8 cellular contexts compared by ENCODE assay signal in genomic region chrX:54042609-54043010, GRCh38. TPM values are rescaled to one million over a fixed set of nuclear protein-coding genes. Genes with fewer than 3 reads are reported as not detected.
A peak's percentile ranks its signal among the peaks of the same experiment; 100 is the strongest.
DNase-seq lines count a peak whose midpoint lies in the region; ATAC-seq and TF ChIP-seq lines count a peak whose summit lies in the region.

No MANE protein-coding gene starts in this region.

- no peaks in the 10 kb centered on the region for H3K9me3 ChIP-seq in left lung

- H3K4me3 ChIP-seq in GM08714 (ENCODE audit: low read length) (peak overlapping the region; percentile 33), left lung (peak overlapping the region; percentile 45 to 60)

- H3K27ac ChIP-seq in VCaP, result peak overlapping the region; percentile 87
- H3K27ac ChIP-seq in left lung, result no peak overlapping the region

- intact Hi-C loops in left lung (cut with DNase I), result no loop called here

- ATAC-seq in left lung (peak; percentile 8), HG02798 (IDR thresholded peaks at IDR 0.05; ENCODE audit: poor library complexity, unreplicated experiment) (no peak), HG02763 (IDR thresholded peaks at IDR 0.05; ENCODE audit: unreplicated experiment) (no peak)

- DNase-seq in NCI-H1105 treated with DMSO at 0.1 percent for 48 hours (lab: John Stamatoyannopoulos, UW) (peak; percentile 34), chondrocyte (ENCODE audit: low spot score) (no peak), left lung (peak; percentile 43 to 53)
- DNase-seq in stimulated activated CD4-positive, alpha-beta T cell treated with anti-CD3 and anti-CD28 coated beads, TNF-alpha, amount 100 ng/mL, for 24 hours (ENCODE audit: low read depth in 3 of 3), result peak; percentile 2 to 30 (median 8)

- TF ChIP-seq CTCF in VCaP (conservative IDR thresholded peaks at IDR 0.05) (peak; percentile 21; the same call in 1 of the 2 replicates), chondrocyte (IDR thresholded peaks at IDR 0.05) (peak; percentile 69), left lung (IDR thresholded peaks at IDR 0.05) (peak in 1 of 2 donors; percentile 16)

- H3K36me3 Mint-ChIP-seq in chondrocyte (ENCODE audit: low read depth), result no peaks in the 10 kb centered on the region

- H3K9me3 Mint-ChIP-seq in chondrocyte (ENCODE audit: low read depth), result peaks cover 3% of the 10 kb centered on the region

- no peaks in the 10 kb centered on the region for H3K27me3 Mint-ChIP-seq in chondrocyte (ENCODE audit: low read depth)

- H3K36me3 ChIP-seq in left lung, result peaks cover 0 to 11% of the 10 kb centered on the region in 2 donors

- no peaks in the 10 kb centered on the region for H3K4me1 ChIP-seq in left lung

- peaks cover 11% of the 10 kb centered on the region for H3K4me1 Mint-ChIP-seq in chondrocyte (ENCODE audit: low read depth)

- peak overlapping the region; percentile 93 for H3K4me3 Mint-ChIP-seq in chondrocyte (ENCODE audit: unreplicated experiment)

- peak overlapping the region; percentile 100 for H3K27ac Mint-ChIP-seq in chondrocyte (ENCODE audit: unreplicated experiment)

- no peaks in the 10 kb centered on the region for H3K27me3 ChIP-seq in left lung

RNA-seq across cellular contexts. Expression of gene PHF8, which starts 1.7 kb away (rescaled TPM):
- 16.0 to 24.2 TPM (median 16.6 TPM) in 3 replicates for total RNA-seq in chondrocyte
- 10 to 100 TPM; 19.9 to 24.3 TPM for total RNA-seq in left lung
